ENCODE assay signal across 9 cellular contexts in genomic region chr9:96398582-96399334, GRCh38. TPM values are rescaled to one million over a fixed set of nuclear protein-coding genes. Genes with fewer than 3 reads are reported as not detected.
DNase-seq lines count a peak whose midpoint lies in the region; ATAC-seq and TF ChIP-seq lines count a peak whose summit lies in the region.
"Had no signal": no experiment of that assay in that cellular context is flagged by ENCODE, and none has a peak within 500 bp of the region (broad histone marks: within the 10 kb centered on the region; RNA-seq: fewer than 3 reads in every experiment).

No MANE protein-coding gene starts in this region.

- peak overlapping the region; percentile 84 for H3K27ac Mint-ChIP-seq in activated CD4-positive, alpha-beta T cell treated with anti-CD3 and anti-CD28 coated beads, Interleukin-2, amount 10 ng/mL, durations not matched to agents 24 days and 14 days
- peak overlapping the region; percentile 87 to 93 for H3K27ac Mint-ChIP-seq in effector memory CD8-positive, alpha-beta T cell
- peak overlapping the region; percentile 64 for H3K27ac Mint-ChIP-seq in stimulated activated memory B cell treated with anti-CD40 and anti-IgM and Interleukin-4, amounts not matched to agents 10 μg/mL and 1 μg/mL and 100 μg/mL, for 72 hours

- H2BK20ac ChIP-seq in IMR-90 (ENCODE audit: low read depth, low read length) = no peak overlapping the region

- intact Hi-C loops in activated CD4-positive, alpha-beta T cell treated with anti-CD3 and anti-CD28 coated beads, Interleukin-2, amount 10 ng/mL, durations not matched to agents 24 days and 14 days (cut with micrococcal nuclease) = loop anchor here (2.0 kb wide), 1 partner anchor 14 kb away; no protein-coding TSS in a partner anchor
- intact Hi-C loops in IMR-90 (cut with micrococcal nuclease) = no loop called here

- POLR2A ChIA-PET in IMR-90 (lab: Charles Lee; ENCODE audit: unreplicated experiment) = no interaction called here

- no peaks in the 10 kb centered on the region for H3K27me3 Mint-ChIP-seq in activated CD4-positive, alpha-beta T cell treated with anti-CD3 and anti-CD28 coated beads, Interleukin-2, amount 10 ng/mL, durations not matched to agents 24 days and 14 days
- no peaks in the 10 kb centered on the region for H3K27me3 Mint-ChIP-seq in effector memory CD8-positive, alpha-beta T cell
- H3K27me3 Mint-ChIP-seq in stimulated activated memory B cell treated with anti-CD40 and anti-IgM and Interleukin-4, amounts not matched to agents 10 μg/mL and 1 μg/mL and 100 μg/mL, for 72 hours = no peaks in the 10 kb centered on the region

- peak; percentile 29; the same call in 1 of the 2 replicates for ATAC-seq in IMR-90 (ENCODE audit: low read depth)
- ATAC-seq in effector memory CD8-positive, alpha-beta T cell (replicated peaks) = peak; percentile 87
- no peak for ATAC-seq in stimulated activated memory B cell treated with anti-CD40 and anti-IgM and Interleukin-4, amounts not matched to agents 10 μg/mL and 1 μg/mL and 100 μg/mL, for 72 hours
- ATAC-seq in esophagus mucosa = no peak

- H3K9me3 ChIP-seq in IMR-90 (ENCODE audit: control insufficient read depth, insufficient read depth, low read length) = peaks cover 3% of the 10 kb centered on the region

- H2BK120ac ChIP-seq in IMR-90 (ENCODE audit: low read depth, low read length) = no peak overlapping the region

- H2AK9ac ChIP-seq in IMR-90 (replicated peaks; ENCODE audit: low read depth, low read length, poor library complexity) = no peak overlapping the region

- H3K4me2 ChIP-seq in IMR-90 (ENCODE audit: low read depth, low read length) = peak overlapping the region; percentile 59; the same call in 1 of the 2 replicates

- H3K14ac ChIP-seq in IMR-90 (replicated peaks; ENCODE audit: low read depth, low read length) = no peak overlapping the region

- H2AFZ ChIP-seq in IMR-90 (replicated peaks; ENCODE audit: low read length, poor library complexity) = peak overlapping the region; percentile 80

- no peak overlapping the region for H2AK5ac ChIP-seq in IMR-90 (ENCODE audit: low read depth, low read length)

- no peak overlapping the region for H4K91ac ChIP-seq in IMR-90 (ENCODE audit: insufficient read depth, low read depth, low read length)

- 0 out of 2 replicates have a peak overlapping the region, but pooled peaks have one; percentile 4 for H3K23ac ChIP-seq in IMR-90 (ENCODE audit: low read depth, low read length)

- peaks cover 43% of the 10 kb centered on the region for H3K36me3 Mint-ChIP-seq in activated CD4-positive, alpha-beta T cell treated with anti-CD3 and anti-CD28 coated beads, Interleukin-2, amount 10 ng/mL, durations not matched to agents 24 days and 14 days (ENCODE audit: low read depth)
- H3K36me3 Mint-ChIP-seq in effector memory CD8-positive, alpha-beta T cell (ENCODE audit: insufficient read depth) = no peaks in the 10 kb centered on the region
- H3K36me3 Mint-ChIP-seq in stimulated activated memory B cell treated with anti-CD40 and anti-IgM and Interleukin-4, amounts not matched to agents 10 μg/mL and 1 μg/mL and 100 μg/mL, for 72 hours = peaks cover 17% of the 10 kb centered on the region

- no peak overlapping the region for H3K27ac ChIP-seq in IMR-90 (ENCODE audit: insufficient read depth, low read length)

- no peak overlapping the region for H2BK5ac ChIP-seq in IMR-90 (ENCODE audit: low read depth, low read length, poor library complexity, severe bottlenecking)

- H2BK15ac ChIP-seq in IMR-90 (ENCODE audit: low read depth, low read length) = no peak overlapping the region

- H3K36me3 ChIP-seq in IMR-90 (ENCODE audit: control insufficient read depth, insufficient read depth, low read length) = no peaks in the 10 kb centered on the region

- H3K9ac ChIP-seq in IMR-90 (ENCODE audit: low read depth, low read length) = no peak overlapping the region

- no peak overlapping the region for H3K18ac ChIP-seq in IMR-90 (ENCODE audit: low read depth, low read length)

- H4K20me1 ChIP-seq in IMR-90 (ENCODE audit: insufficient read depth, low read length) = no peaks in the 10 kb centered on the region

- peaks cover 2% of the 10 kb centered on the region for H3K4me1 ChIP-seq in IMR-90 (ENCODE audit: control insufficient read depth, insufficient read depth, low read length)

- 0 out of 2 replicates have a peak overlapping the region, but pooled peaks have one; percentile 51 for H4K5ac ChIP-seq in IMR-90 (ENCODE audit: low read depth, low read length)

- no TSS peak for BruUV-seq in IMR-90 (replicated peaks; lab: Mats Ljungman, UMichigan)

- H3K9me3 Mint-ChIP-seq in activated CD4-positive, alpha-beta T cell treated with anti-CD3 and anti-CD28 coated beads, Interleukin-2, amount 10 ng/mL, durations not matched to agents 24 days and 14 days = peaks cover 8% of the 10 kb centered on the region
- H3K9me3 Mint-ChIP-seq in effector memory CD8-positive, alpha-beta T cell = peaks cover 0 to 3% of the 10 kb centered on the region in 2 donors
- H3K9me3 Mint-ChIP-seq in stimulated activated memory B cell treated with anti-CD40 and anti-IgM and Interleukin-4, amounts not matched to agents 10 μg/mL and 1 μg/mL and 100 μg/mL, for 72 hours = peaks cover 9% of the 10 kb centered on the region

- CTCF ChIA-PET in IMR-90 (lab: Yijun Ruan, JAX) = interaction anchor here (0.6 to 1.3 kb wide), 2 partner anchors 16 to 175 kb away, joined by 3 to 4 read pairs; partner anchors contain the start of gene SLC35D2

- no peaks in the 10 kb centered on the region for H3K9me1 ChIP-seq in IMR-90 (ENCODE audit: insufficient read depth, low read length)

- H3K4me3 Mint-ChIP-seq in activated CD4-positive, alpha-beta T cell treated with anti-CD3 and anti-CD28 coated beads, Interleukin-2, amount 10 ng/mL, durations not matched to agents 24 days and 14 days = peak overlapping the region; percentile 69
- H3K4me3 Mint-ChIP-seq in effector memory CD8-positive, alpha-beta T cell = peak overlapping the region; percentile 39 to 41
- no peak overlapping the region for H3K4me3 Mint-ChIP-seq in stimulated activated memory B cell treated with anti-CD40 and anti-IgM and Interleukin-4, amounts not matched to agents 10 μg/mL and 1 μg/mL and 100 μg/mL, for 72 hours

- no peak overlapping the region for H3K4ac ChIP-seq in IMR-90 (ENCODE audit: low read depth, low read length)

- no peak for TF ChIP-seq CTCF in IMR-90 (conservative IDR thresholded peaks at IDR 0.05; ENCODE audit: low read depth, low read length)

- dilution Hi-C loops in IMR-90 (cut with HindIII; ENCODE audit: low sequenced_read_pairs, unreplicated experiment) = no loop called here

- peaks cover 3 to 31% of the 10 kb centered on the region in 2 experiments for H3K79me1 ChIP-seq in IMR-90 (ENCODE audit: low read depth in 1 of 2, low read length in 2 of 2)

- no peak overlapping the region for H3K4me3 ChIP-seq in IMR-90 (ENCODE audit: insufficient read depth, low read depth, low read length)

- DNase-seq in activated CD4-positive, alpha-beta T cell treated with anti-CD3 and anti-CD28 coated beads, Interleukin-2, amount 10 ng/mL, durations not matched to agents 24 days and 14 days = peak; percentile 72
- no peak for DNase-seq in activated CD4-positive, alpha-beta T cell treated with anti-CD3 and anti-CD28 coated beads, Interleukin-2, amount 50 U/mL, for 1 hour
- DNase-seq in IMR-90 (no peak), kidney tubule cell (ENCODE audit: low spot score) (no peak)
- no peak for DNase-seq in effector memory CD8-positive, alpha-beta T cell
- DNase-seq in effector CD8-positive, alpha-beta T cell (lab: John Stamatoyannopoulos, UW) = no peak
- DNase-seq: occipital lobe had no signal

- no peaks in the 10 kb centered on the region for H3K27me3 ChIP-seq in IMR-90 (ENCODE audit: control insufficient read depth, insufficient read depth, low read length)

- H4K8ac ChIP-seq in IMR-90 (ENCODE audit: low read depth in 2 of 2, low read length in 2 of 2) = peak overlapping the region in 1 of 2 experiments; percentile 14; a peak in 1 of 4 replicates

- peaks cover 32% of the 10 kb centered on the region for H3K4me1 Mint-ChIP-seq in activated CD4-positive, alpha-beta T cell treated with anti-CD3 and anti-CD28 coated beads, Interleukin-2, amount 10 ng/mL, durations not matched to agents 24 days and 14 days
- peaks cover 17 to 22% of the 10 kb centered on the region in 2 donors for H3K4me1 Mint-ChIP-seq in effector memory CD8-positive, alpha-beta T cell (ENCODE audit: low read depth in 2 of 2)
- peaks cover 13% of the 10 kb centered on the region for H3K4me1 Mint-ChIP-seq in stimulated activated memory B cell treated with anti-CD40 and anti-IgM and Interleukin-4, amounts not matched to agents 10 μg/mL and 1 μg/mL and 100 μg/mL, for 72 hours

- in situ Hi-C loops in IMR-90 (cut with MboI; ENCODE audit: low sequenced_read_pairs) = loop anchor here (10.0 kb wide), 1 partner anchor 64 kb away; no protein-coding TSS in a partner anchor

- no CpG with 5 or more reads among the region's 3 CpGs for WGBS in IMR-90 (ENCODE audit: extremely low coverage in 2 of 2, insufficient read length in 1 of 2), 2 experiments

- TF ChIP-seq RAD21 in IMR-90 (IDR thresholded peaks at IDR 0.05; ENCODE audit: low read length) = no peak

- TF ChIP-seq POLR2A in IMR-90 (IDR thresholded peaks at IDR 0.05; ENCODE audit: low read depth, low read length) = no peak

- H3K56ac ChIP-seq in IMR-90 (ENCODE audit: extremely low read depth, insufficient read depth, low read length) = no peak overlapping the region

TF ChIP-seq in IMR-90, 13 proteins besides CTCF, POLR2A, EP300 and RAD21 (continues in another document):
- TF ChIP-seq RCOR1 (IDR thresholded peaks at IDR 0.05; ENCODE audit: insufficient replicate concordance, low read length) = no peak

RNA-seq across cellular contexts. Expression of gene SLC35D2, which starts 15.2 kb away (rescaled TPM):
- total RNA-seq in activated CD4-positive, alpha-beta T cell treated with anti-CD3 and anti-CD28 coated beads, Interleukin-2, amount 10 ng/mL, durations not matched to agents 24 days and 14 days = 5.2 and 6.1 TPM in 2 replicates
- total RNA-seq in IMR-90 (2012; rRNA removed) (9.7 and 11.4 TPM in 2 replicates), esophagus mucosa (14.9 TPM)
- 10.0 and 11.8 TPM in 2 replicates for polyA plus RNA-seq in IMR-90 (2012; rRNA removed)
- 4.5 and 4.6 TPM in 2 replicates for polyA plus RNA-seq in IMR-90 (2012; cell fraction: cytosol; rRNA removed)
- 2.9 and 11.8 TPM in 2 replicates for polyA plus RNA-seq in IMR-90 (2012; cell fraction: nucleus; rRNA removed; ENCODE audit: low replicate concordance)

RNA-seq across cellular contexts. Expression of gene ZNF367, which starts 19.4 kb away (rescaled TPM):
- total RNA-seq in activated CD4-positive, alpha-beta T cell treated with anti-CD3 and anti-CD28 coated beads, Interleukin-2, amount 10 ng/mL, durations not matched to agents 24 days and 14 days = 21.7 and 22.1 TPM in 2 replicates
- 2.7 and 4.7 TPM in 2 replicates for total RNA-seq in IMR-90 (2012; rRNA removed)
- polyA plus RNA-seq in IMR-90 (2012; rRNA removed) = 1.0 and 1.1 TPM in 2 replicates
- polyA plus RNA-seq in IMR-90 (2012; cell fraction: cytosol; rRNA removed) = 0.43 and 0.64 TPM in 2 replicates
- 0.66 and 1.1 TPM in 2 replicates for polyA plus RNA-seq in IMR-90 (2012; cell fraction: nucleus; rRNA removed; ENCODE audit: low replicate concordance)
- 2.8 TPM for total RNA-seq in esophagus mucosa

RNA-seq across cellular contexts. Expression of gene HABP4, which starts 51.2 kb away (rescaled TPM):
- 8.8 and 9.1 TPM in 2 replicates for total RNA-seq in activated CD4-positive, alpha-beta T cell treated with anti-CD3 and anti-CD28 coated beads, Interleukin-2, amount 10 ng/mL, durations not matched to agents 24 days and 14 days
- 5.2 and 10.3 TPM in 2 replicates for total RNA-seq in IMR-90 (2012; rRNA removed)
- polyA plus RNA-seq in IMR-90 (2012; rRNA removed) = 9.4 and 10.6 TPM in 2 replicates
- 4.1 and 5.5 TPM in 2 replicates for polyA plus RNA-seq in IMR-90 (2012; cell fraction: cytosol; rRNA removed)
- 3.7 and 9.3 TPM in 2 replicates for polyA plus RNA-seq in IMR-90 (2012; cell fraction: nucleus; rRNA removed; ENCODE audit: low replicate concordance)
- total RNA-seq in esophagus mucosa = 1.2 TPM

Comparison
In these comparisons a context has a peak if more than half of its experiments do, and no peak if none do; other contexts are left out.
1. ATAC-seq: peak in IMR-90 (single experiment) and effector memory CD8-positive, alpha-beta T cell (single experiment); none in stimulated activated memory B cell treated with anti-CD40 and anti-IgM and Interleukin-4, amounts not matched to agents 10 μg/mL and 1 μg/mL and 100 μg/mL, for 72 hours (single experiment) and esophagus mucosa (single experiment).
2. Peak in every context shown above with its lines, with median percentiles within 50 percentile points of each other: H3K27ac Mint-ChIP-seq.